Comparison of ENCODE assay signal across 8 cellular contexts in genomic region chrX:19801590-19801989, GRCh38.
DNase-seq lines count a peak whose midpoint lies in the region; ATAC-seq, FAIRE-seq and TF ChIP-seq lines count a peak whose summit lies in the region.
"Not testable (repeated sequence)": the region's sequence is repeated elsewhere in the genome, so short reads cannot be mapped to it uniquely, and the experiment has no call there.

No MANE protein-coding gene starts in this region.

- not testable (repeated sequence) for DNase-seq in CD4-positive, alpha-beta T cell; T-helper 2 cell treated with Interferon-gamma antibody and Interleukin-4, amounts not matched to agents 5 μg/mL and 100 μg/mL, for 36 hours (ENCODE audit: low spot score); GM12878 (ENCODE audit: low read depth, low spot score); stimulated activated naive B cell treated with anti-CD40 and anti-IgM and Interleukin-4, amounts not matched to agents 10 μg/mL and 1 μg/mL and 100 μg/mL, for 72 hours

- not testable (repeated sequence) for FAIRE-seq in GM12878 (lab: Jason Lieb, UNC)

- H3K4me1 Mint-ChIP-seq in CD4-positive, alpha-beta T cell (ENCODE audit: low read depth), result peaks cover 70% of the 10 kb centered on the region
- peaks cover 47% of the 10 kb centered on the region for H3K4me1 Mint-ChIP-seq in T-helper 2 cell treated with Interferon-gamma antibody and Interleukin-4, amounts not matched to agents 5 μg/mL and 100 μg/mL, for 36 hours (ENCODE audit: low read depth)
- peaks cover 34 to 72% of the 10 kb centered on the region in 2 donors for H3K4me1 Mint-ChIP-seq in stimulated activated naive B cell treated with anti-CD40 and anti-IgM and Interleukin-4, amounts not matched to agents 10 μg/mL and 1 μg/mL and 100 μg/mL, for 72 hours

- not testable (repeated sequence) for H3K27ac ChIP-seq in CD4-positive, alpha-beta T cell (ENCODE audit: low read depth, low read length)
- H3K27ac ChIP-seq in KMS-11 (peak overlapping the region; percentile 80), GM12878 (ENCODE audit: control insufficient read depth, insufficient read depth) (peak overlapping the region; percentile 73)

- H3K4me2 ChIP-seq in KMS-11 (peak overlapping the region; percentile 82), GM12878 (ENCODE audit: control insufficient read depth, insufficient read depth) (peak overlapping the region; percentile 34)

- RAD21 ChIA-PET in GM12878 (lab: Charles Lee; ENCODE audit: unreplicated experiment), result interaction anchor here (1.0 to 3.4 kb wide), 8 partner anchors 10 to 61 kb away, joined by 3 to 13 read pairs (median 4); no protein-coding TSS in a partner anchor

- H3K9ac ChIP-seq in KMS-11; GM12878 (ENCODE audit: control insufficient read depth, insufficient read depth, low read length): not testable (repeated sequence)

- SMC1A ChIA-PET in GM12878 (lab: Charles Lee; ENCODE audit: uncharacterized antibody, unreplicated experiment), result interaction anchor here (0.5 to 4.0 kb wide), 5 partner anchors 44 to 62 kb away, joined by 3 to 12 read pairs (median 5); no protein-coding TSS in a partner anchor

- 22% methylated on average over 3 of the region's 3 CpGs for WGBS in GM12878 (ENCODE audit: insufficient coverage, insufficient replicate concordance, low lambda C conversion rate, missing lambda C conversion rate)

- H3K4me3 ChIP-seq in KMS-11 (IDR thresholded peaks at IDR 0.05; ENCODE audit: insufficient read depth, low read depth, low read length); GM12878: not testable (repeated sequence)

- peaks cover 77% of the 10 kb centered on the region for H3K4me1 ChIP-seq in KMS-11 (ENCODE audit: low read depth, poor library complexity, severe bottlenecking)
- H3K4me1 ChIP-seq in GM12878 (ENCODE audit: control insufficient read depth, insufficient read depth, low read length), result peaks cover 28% of the 10 kb centered on the region

- not testable (repeated sequence) for TF ChIP-seq RAD21 in GM12878 (IDR thresholded peaks at IDR 0.05; ENCODE audit: insufficient read depth, low read depth, low read length)

- not testable (repeated sequence) for BruUV-seq in GM12878 (replicated peaks; lab: Mats Ljungman, UMichigan)

- POLR2A ChIA-PET in CD4-positive, alpha-beta T cell (lab: Charles Lee), result interaction anchor here (3.8 kb wide), 2 partner anchors 9 to 54 kb away, joined by 14 to 23 read pairs; no protein-coding TSS in a partner anchor
- POLR2A ChIA-PET in GM12878 (lab: Charles Lee), result interaction anchor here (0.6 to 2.9 kb wide), 5 partner anchors 9 to 27 kb away, joined by 3 to 12 read pairs (median 5); no protein-coding TSS in a partner anchor

- not testable (repeated sequence) for H3K36me3 ChIP-seq in KMS-11 (ENCODE audit: insufficient read depth); GM12878 (ENCODE audit: control insufficient read depth in 2 of 2, insufficient read depth in 2 of 2, low read length in 1 of 2)

- in situ Hi-C loops in GM12878 (cut with MboI), result not testable (repeated sequence)

- not testable (repeated sequence) for H3K9me3 Mint-ChIP-seq in CD4-positive, alpha-beta T cell; T-helper 2 cell treated with Interferon-gamma antibody and Interleukin-4, amounts not matched to agents 5 μg/mL and 100 μg/mL, for 36 hours; stimulated activated naive B cell treated with anti-CD40 and anti-IgM and Interleukin-4, amounts not matched to agents 10 μg/mL and 1 μg/mL and 100 μg/mL, for 72 hours

- H2AFZ ChIP-seq in KMS-11 (ENCODE audit: low read depth); GM12878 (ENCODE audit: control insufficient read depth, low read depth, low read length): not testable (repeated sequence)

- CTCF ChIA-PET in CD4-positive, alpha-beta T cell (lab: Charles Lee), result not testable (repeated sequence)
- CTCF ChIA-PET in GM12878 (lab: Yijun Ruan, JAX), result interaction anchor here (1.5 kb wide), 1 partner anchor 55 kb away, joined by 3 read pairs; no protein-coding TSS in a partner anchor

- H3K27ac Mint-ChIP-seq in CD4-positive, alpha-beta T cell, result peak overlapping the region; percentile 90
- H3K27ac Mint-ChIP-seq in T-helper 2 cell treated with Interferon-gamma antibody and Interleukin-4, amounts not matched to agents 5 μg/mL and 100 μg/mL, for 36 hours, result peak overlapping the region; percentile 57
- H3K27ac Mint-ChIP-seq in stimulated activated naive B cell treated with anti-CD40 and anti-IgM and Interleukin-4, amounts not matched to agents 10 μg/mL and 1 μg/mL and 100 μg/mL, for 72 hours, result peak overlapping the region; percentile 26

- not testable (repeated sequence) for H3K4me3 Mint-ChIP-seq in CD4-positive, alpha-beta T cell; stimulated activated naive B cell treated with anti-CD40 and anti-IgM and Interleukin-4, amounts not matched to agents 10 μg/mL and 1 μg/mL and 100 μg/mL, for 72 hours
- peak overlapping the region; percentile 55 for H3K4me3 Mint-ChIP-seq in T-helper 2 cell treated with Interferon-gamma antibody and Interleukin-4, amounts not matched to agents 5 μg/mL and 100 μg/mL, for 36 hours

- not testable (repeated sequence) for H4K20me1 ChIP-seq in KMS-11 (ENCODE audit: insufficient read depth); GM12878 (ENCODE audit: control insufficient read depth, insufficient read depth)

- not testable (repeated sequence) for TF ChIP-seq POLR2A in GM12878 (IDR thresholded peaks at IDR 0.05; ENCODE audit: low read depth, low read length)

- H3K79me2 ChIP-seq in KMS-11 (ENCODE audit: insufficient read depth, low read depth), result peaks cover 37% of the 10 kb centered on the region
- peaks cover 82% of the 10 kb centered on the region for H3K79me2 ChIP-seq in GM12878 (ENCODE audit: control insufficient read depth, insufficient read depth, low read length)

- not testable (repeated sequence) for ATAC-seq in CD4-positive, alpha-beta T cell (ENCODE audit: poor library complexity); stimulated activated naive B cell treated with anti-CD40 and anti-IgM and Interleukin-4, amounts not matched to agents 10 μg/mL and 1 μg/mL and 100 μg/mL, for 72 hours (replicated peaks)
- peak; percentile 48 for ATAC-seq in GM18520 (IDR thresholded peaks at IDR 0.05; ENCODE audit: unreplicated experiment)
- ATAC-seq in GM19452 (IDR thresholded peaks at IDR 0.05; ENCODE audit: unreplicated experiment), result peak; percentile 73
- peak; percentile 52 for ATAC-seq in HG02870 (IDR thresholded peaks at IDR 0.05; ENCODE audit: unreplicated experiment)
- peak; percentile 47 for ATAC-seq in GM12878

- peaks cover 29% of the 10 kb centered on the region for H3K36me3 Mint-ChIP-seq in CD4-positive, alpha-beta T cell (ENCODE audit: low read depth)
- H3K36me3 Mint-ChIP-seq in T-helper 2 cell treated with Interferon-gamma antibody and Interleukin-4, amounts not matched to agents 5 μg/mL and 100 μg/mL, for 36 hours (ENCODE audit: low read depth), result peaks cover 26% of the 10 kb centered on the region
- peaks cover 8 to 35% of the 10 kb centered on the region in 2 donors for H3K36me3 Mint-ChIP-seq in stimulated activated naive B cell treated with anti-CD40 and anti-IgM and Interleukin-4, amounts not matched to agents 10 μg/mL and 1 μg/mL and 100 μg/mL, for 72 hours

- intact Hi-C loops in CD4-positive, alpha-beta T cell (cut with DNase I, micrococcal nuclease), result loop anchor here in 1 of 2 experiments (5.0 to 10.0 kb wide), 2 partner anchors 36 to 207 kb away; no protein-coding TSS in a partner anchor
- intact Hi-C loops in GM12878 (cut with micrococcal nuclease; ENCODE audit: unreplicated experiment), result not testable (repeated sequence)

- not testable (repeated sequence) for TF ChIP-seq EP300 in GM12878 (IDR thresholded peaks at IDR 0.05; ENCODE audit: borderline replicate concordance in 1 of 2, control insufficient read depth in 1 of 2, low read depth in 2 of 2, low read length in 2 of 2)

- not testable (repeated sequence) for H3K27me3 ChIP-seq in CD4-positive, alpha-beta T cell (ENCODE audit: control insufficient read depth, insufficient read depth, low read length); KMS-11 (ENCODE audit: insufficient read depth, low read depth); GM12878 (replicated peaks in 1 of 2; ENCODE audit: control insufficient read depth in 2 of 2, insufficient read depth in 2 of 2, low read length in 1 of 2)

- H3K9me3 ChIP-seq in CD4-positive, alpha-beta T cell (ENCODE audit: control insufficient read depth, low read length); GM12878 (replicated peaks; ENCODE audit: control insufficient read depth, insufficient read depth, low read length): not testable (repeated sequence)

- not testable (repeated sequence) for H3K27me3 Mint-ChIP-seq in CD4-positive, alpha-beta T cell; T-helper 2 cell treated with Interferon-gamma antibody and Interleukin-4, amounts not matched to agents 5 μg/mL and 100 μg/mL, for 36 hours (ENCODE audit: low read depth); stimulated activated naive B cell treated with anti-CD40 and anti-IgM and Interleukin-4, amounts not matched to agents 10 μg/mL and 1 μg/mL and 100 μg/mL, for 72 hours

- TF ChIP-seq CTCF in CD4-positive, alpha-beta T cell (IDR thresholded peaks at IDR 0.05); KMS-11 (conservative IDR thresholded peaks at IDR 0.05; ENCODE audit: low read depth, low read length); GM12878 (IDR thresholded peaks at IDR 0.05 in 2 of 3, conservative IDR thresholded peaks at IDR 0.05 in 1 of 3; ENCODE audit: control insufficient read depth in 2 of 3, extremely low read depth in 1 of 3, insufficient read depth in 1 of 3, low read depth in 3 of 3, low read length in 3 of 3): not testable (repeated sequence)

TF ChIP-seq in GM12878, 131 proteins besides CTCF, POLR2A, EP300 and RAD21:
- TF ChIP-seq IKZF1 (conservative IDR thresholded peaks at IDR 0.05) (peak; percentile 14; the same call in 1 of the 2 replicates), TCF12 (IDR thresholded peaks at IDR 0.05; ENCODE audit: low read depth, low read length) (0 out of 2 replicates have a peak, but pooled peaks have one; percentile 65), MTA2 (IDR thresholded peaks at IDR 0.05; ENCODE audit: low read depth) (0 out of 2 replicates have a peak, but pooled peaks have one; percentile 12)

Comparison
In these comparisons a context has a peak if more than half of its experiments do, and no peak if none do; other contexts are left out.
1. H3K27ac Mint-ChIP-seq: peak in every context shown above with its lines; median percentile 90 in CD4-positive, alpha-beta T cell; 57 in T-helper 2 cell treated with Interferon-gamma antibody and Interleukin-4, amounts not matched to agents 5 μg/mL and 100 μg/mL, for 36 hours; 26 in stimulated activated naive B cell treated with anti-CD40 and anti-IgM and Interleukin-4, amounts not matched to agents 10 μg/mL and 1 μg/mL and 100 μg/mL, for 72 hours.